ENCODE assay signal across 8 cellular contexts in the genomic region with DNA sequence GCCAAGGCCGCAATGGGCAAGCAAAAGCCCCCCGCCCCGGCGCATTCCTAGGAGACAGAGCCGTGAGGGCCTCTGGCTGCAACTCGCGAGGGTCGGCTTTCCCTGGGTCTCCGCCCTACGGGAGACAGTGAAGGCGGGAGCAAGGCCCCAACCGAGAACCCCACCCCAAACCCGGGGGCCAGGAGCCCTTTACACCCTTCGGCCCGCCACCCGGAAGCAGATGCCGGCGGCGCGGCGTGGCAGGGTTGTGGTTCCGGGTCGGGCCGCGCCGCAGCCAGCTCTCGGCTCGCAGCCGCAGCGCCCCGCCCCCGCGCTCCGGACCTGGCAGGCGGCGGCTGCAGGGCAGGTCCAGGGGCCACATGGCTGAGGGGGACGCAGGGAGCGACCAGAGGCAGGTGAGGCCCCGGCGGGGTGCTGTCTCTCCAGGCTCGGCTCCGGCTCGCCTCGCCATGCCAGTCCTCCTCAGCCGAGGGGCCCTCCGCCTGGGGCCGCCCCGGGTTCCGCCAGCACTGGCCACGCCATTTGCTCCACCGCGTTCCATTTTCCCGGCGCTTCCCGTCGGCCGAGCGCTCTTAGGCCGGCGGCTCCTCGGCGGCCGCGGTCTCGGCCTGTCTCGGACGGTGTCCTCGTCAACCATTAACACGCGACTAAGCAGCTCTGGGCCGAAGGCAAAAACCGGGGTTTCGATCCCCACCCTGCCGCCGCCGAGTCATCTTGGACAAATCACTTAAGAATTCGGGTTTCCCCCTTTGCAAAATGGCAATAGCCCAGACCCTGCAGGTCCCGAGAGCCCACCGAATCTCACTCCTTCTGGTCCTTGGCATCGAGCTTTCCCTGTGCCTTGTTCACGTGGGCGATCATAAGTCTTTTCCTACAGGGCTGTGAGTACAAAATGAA. TPM values are rescaled to one million over a fixed set of nuclear protein-coding genes. Genes with fewer than 3 reads are reported as not detected.
DNase-seq lines count a peak whose midpoint lies in the region; ATAC-seq and TF ChIP-seq lines count a peak whose summit lies in the region.

A gene with protein sequence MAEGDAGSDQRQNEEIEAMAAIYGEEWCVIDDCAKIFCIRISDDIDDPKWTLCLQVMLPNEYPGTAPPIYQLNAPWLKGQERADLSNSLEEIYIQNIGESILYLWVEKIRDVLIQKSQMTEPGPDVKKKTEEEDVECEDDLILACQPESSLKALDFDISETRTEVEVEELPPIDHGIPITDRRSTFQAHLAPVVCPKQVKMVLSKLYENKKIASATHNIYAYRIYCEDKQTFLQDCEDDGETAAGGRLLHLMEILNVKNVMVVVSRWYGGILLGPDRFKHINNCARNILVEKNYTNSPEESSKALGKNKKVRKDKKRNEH (plus strand): TSS at position 273 of the 897 bp plus-strand sequence. CDS start 87 bp downstream, at position 360.

- H3K36me3 ChIP-seq in NT2/D1 (ENCODE audit: insufficient read depth, insufficient read length, low read length): peaks cover 28% of the 10 kb centered on the region

- H3K4me3 Mint-ChIP-seq in CD4-positive, alpha-beta T cell: peak within 1 kb of the TSS; percentile 90

- peaks cover 7% of the 10 kb centered on the region for H3K9me3 Mint-ChIP-seq in CD4-positive, alpha-beta T cell

- H3K4me1 Mint-ChIP-seq in CD4-positive, alpha-beta T cell (ENCODE audit: low read depth): peaks cover 32% of the 10 kb centered on the region

- peaks cover 30% of the 10 kb centered on the region for H3K27me3 Mint-ChIP-seq in CD4-positive, alpha-beta T cell

- H3K27ac Mint-ChIP-seq in CD4-positive, alpha-beta T cell: peak within 1 kb of the TSS; percentile 72

- ATAC-seq in CD4-positive, alpha-beta T cell (ENCODE audit: poor library complexity): peak; percentile 86
- peak; percentile 86 for ATAC-seq in GM19351 (IDR thresholded peaks at IDR 0.05; ENCODE audit: unreplicated experiment)
- ATAC-seq in HG03520 (IDR thresholded peaks at IDR 0.05; ENCODE audit: unreplicated experiment): peak; percentile 80

- no peaks in the 10 kb centered on the region for H3K9me3 ChIP-seq in CD4-positive, alpha-beta T cell (ENCODE audit: control insufficient read depth, low read length)
- H3K9me3 ChIP-seq in NT2/D1 (ENCODE audit: insufficient read depth, low read length): no peaks in the 10 kb centered on the region

- POLR2A ChIA-PET in CD4-positive, alpha-beta T cell (lab: Charles Lee): interaction anchor here (0.5 to 1.4 kb wide), 5 partner anchors 10 to 973 kb away, joined by 3 to 6 read pairs (median 3); partner anchors contain the start of gene OSBPL1A

- peaks cover 29% of the 10 kb centered on the region for H3K36me3 Mint-ChIP-seq in CD4-positive, alpha-beta T cell (ENCODE audit: low read depth)

- no peaks in the 10 kb centered on the region for H3K4me1 ChIP-seq in NT2/D1 (ENCODE audit: insufficient read depth, insufficient read length)

- CTCF ChIA-PET in CD4-positive, alpha-beta T cell (lab: Charles Lee): no interaction called here

- DNase-seq in CD4-positive, alpha-beta T cell: peak; percentile 52 to 81 (median 73)
- DNase-seq in NT2/D1 (ENCODE audit: low read depth, low spot score) (peak; percentile 76), activated T-cell treated with anti-CD3 and anti-CD28 coated beads for 1 hour (ENCODE audit: low read depth) (peak; percentile 74), epidermal melanocyte (ENCODE audit: insufficient read length, low spot score) (peak; percentile 64), midbrain (lab: John Stamatoyannopoulos, UW) (peak; percentile 82)
- peak; percentile 67 to 70 for DNase-seq in stimulated activated CD8-positive, alpha-beta memory T cell treated with anti-CD3 and anti-CD28 coated beads, Interleukin-15, amount 100 ng/mL, for 48 hours (ENCODE audit: low read depth in 2 of 2)

- no peak for TF ChIP-seq CTCF in CD4-positive, alpha-beta T cell (IDR thresholded peaks at IDR 0.05)

- peak within 1 kb of the TSS; percentile 97 for H3K9ac ChIP-seq in NT2/D1 (ENCODE audit: insufficient read length, low read depth)

- H3K27ac ChIP-seq in CD4-positive, alpha-beta T cell (ENCODE audit: low read depth, low read length): no peak within 1 kb of the TSS

- H3K4me3 ChIP-seq in NT2/D1 (ENCODE audit: insufficient read length, low read depth): peak within 1 kb of the TSS; percentile 84

- intact Hi-C loops in CD4-positive, alpha-beta T cell (cut with DNase I, micrococcal nuclease): loop anchor here in 1 of 2 experiments (5.0 to 10.0 kb wide), 2 partner anchors 34 to 842 kb away; partner anchors contain the start of gene NPC1

- H3K27me3 ChIP-seq in CD4-positive, alpha-beta T cell (ENCODE audit: control insufficient read depth, insufficient read depth, low read length): peaks cover 12% of the 10 kb centered on the region
- no peaks in the 10 kb centered on the region for H3K27me3 ChIP-seq in NT2/D1 (ENCODE audit: insufficient read depth, insufficient read length)

RNA-seq across cellular contexts. Expression of the gene that starts here (rescaled TPM):
- 10 to 100 TPM in 1 of 2 experiments, 1 to 10 TPM in 1; 8.4 to 10.6 TPM for total RNA-seq in CD4-positive, alpha-beta T cell
